ENCODE assay signal across 2 cellular contexts in genomic region chr7:154009463-154009862, GRCh38. TPM values are rescaled to one million over a fixed set of nuclear protein-coding genes. Genes with fewer than 3 reads are reported as not detected.
"Had no signal": no experiment of that assay in that cellular context is flagged by ENCODE, and none has a peak within 500 bp of the region (broad histone marks: within the 10 kb centered on the region; RNA-seq: fewer than 3 reads in every experiment).

No MANE protein-coding gene starts in this region.

RNA-seq across cellular contexts. Expression of gene DPP6, which starts 42.7 kb away (rescaled TPM):
- polyA plus RNA-seq: IgD-negative memory B cell, K562 had no signal
